In genomic region chr10:6794841-6795240, GRCh38 we compare ENCODE assay signal across 7 cellular contexts.
A peak's percentile ranks its signal among the peaks of the same experiment; 100 is the strongest.
DNase-seq lines count a peak whose midpoint lies in the region; ATAC-seq, FAIRE-seq and TF ChIP-seq lines count a peak whose summit lies in the region.
"Not testable (repeated sequence)": the region's sequence is repeated elsewhere in the genome, so short reads cannot be mapped to it uniquely, and the experiment has no call there.

No MANE protein-coding gene starts in this region.

- POLR2A ChIA-PET in A549 (lab: Yijun Ruan, JAX); HCT116 (lab: Charles Lee): not testable (repeated sequence)

- not testable (repeated sequence) for H3K79me2 ChIP-seq in HCT116 (ENCODE audit: insufficient read depth, low read length); mammary epithelial cell (ENCODE audit: insufficient read depth, low read length); neural progenitor cell (ENCODE audit: low read depth)

- in situ Hi-C loops in mammary epithelial cell (cut with MboI; ENCODE audit: low sequenced_read_pairs in 2 of 2) = not testable (repeated sequence)

- TF ChIP-seq RAD21 in A549 (conservative IDR thresholded peaks at IDR 0.05 in 1 of 2, IDR thresholded peaks at IDR 0.05 in 1 of 2); HCT116 (IDR thresholded peaks at IDR 0.05; ENCODE audit: low read depth): not testable (repeated sequence)

- not testable (repeated sequence) for H3F3A ChIP-seq in neural progenitor cell (ENCODE audit: low read depth)

- not testable (repeated sequence) for DNase-seq in A549 (ENCODE audit: low read depth in 1 of 2, low spot score in 1 of 2); HCT116 (ENCODE audit: low read depth, low spot score); neural progenitor cell (ENCODE audit: low spot score)
- DNase-seq in NCI-H82 (lab: John Stamatoyannopoulos, UW) = peak; percentile 10
- DNase-seq in mammary epithelial cell = peak; percentile 41
- DNase-seq in esophagus muscularis mucosa (ENCODE audit: extremely low spot score) = peak; percentile 8

- dilution Hi-C loops in mammary epithelial cell (cut with HindIII; ENCODE audit: low sequenced_read_pairs) = not testable (repeated sequence)

- WGBS in A549 (ENCODE audit: missing lambda C conversion rate) = 86% methylated on average over 5 of the region's 10 CpGs
- WGBS in mammary epithelial cell (ENCODE audit: low coverage, missing lambda C conversion rate) = 2% methylated on average over 4 of the region's 10 CpGs
- 62% methylated on average over 5 of the region's 10 CpGs for WGBS in esophagus muscularis mucosa

- TF ChIP-seq POLR2A in A549 (IDR thresholded peaks at IDR 0.05; ENCODE audit: low read length); HCT116 (IDR thresholded peaks at IDR 0.05; ENCODE audit: borderline replicate concordance, extremely low read depth, insufficient read depth, insufficient read length); esophagus muscularis mucosa (IDR thresholded peaks at IDR 0.05; ENCODE audit: low read depth): not testable (repeated sequence)

- RAD21 ChIA-PET in HCT116 (lab: Charles Lee; ENCODE audit: low non-redundant PET in 1 of 2, low total read pairs in 2 of 2, uncharacterized antibody in 2 of 2, unreplicated experiment in 2 of 2) = not testable (repeated sequence)

- H3K9me3 Mint-ChIP-seq in neural progenitor cell = not testable (repeated sequence)

- H3K27ac Mint-ChIP-seq in neural progenitor cell = not testable (repeated sequence)

- peaks cover 20% of the 10 kb centered on the region for H3K27me3 ChIP-seq in HCT116 (ENCODE audit: insufficient read depth, low read length)
- not testable (repeated sequence) for H3K27me3 ChIP-seq in mammary epithelial cell (ENCODE audit: insufficient read depth, low read length); esophagus muscularis mucosa; neural progenitor cell

- BruUV-seq in HCT116 (replicated peaks; lab: Mats Ljungman, UMichigan); mammary epithelial cell (replicated peaks; lab: Mats Ljungman, UMichigan): not testable (repeated sequence)

- not testable (repeated sequence) for H3K9me3 ChIP-seq in A549; HCT116 (ENCODE audit: control insufficient read depth in 1 of 2, insufficient read depth in 1 of 2, low read depth in 1 of 2, low read length in 2 of 2); mammary epithelial cell (replicated peaks; ENCODE audit: insufficient read depth, low read length); esophagus muscularis mucosa; iPS-18c (ENCODE audit: control insufficient read depth, insufficient read depth, low read length); neural progenitor cell (ENCODE audit: low read depth)

- ATAC-seq in A549, HCT116: not testable (repeated sequence)

- not testable (repeated sequence) for H3K4me1 ChIP-seq in A549; HCT116 (ENCODE audit: control insufficient read depth in 1 of 2, insufficient read depth in 2 of 2, low read length in 2 of 2); mammary epithelial cell (ENCODE audit: insufficient read depth, low read length); esophagus muscularis mucosa; neural progenitor cell

- not testable (repeated sequence) for TF ChIP-seq CTCF in A549 (IDR thresholded peaks at IDR 0.05); HCT116 (IDR thresholded peaks at IDR 0.05 in 2 of 3, conservative IDR thresholded peaks at IDR 0.05 in 1 of 3; ENCODE audit: borderline replicate concordance in 1 of 3, insufficient read depth in 1 of 3, low read depth in 2 of 3, low read length in 2 of 3); mammary epithelial cell (conservative IDR thresholded peaks at IDR 0.05 in 1 of 2, IDR thresholded peaks at IDR 0.05 in 1 of 2; ENCODE audit: extremely low read depth in 1 of 2, insufficient read depth in 1 of 2, low read depth in 1 of 2, low read length in 2 of 2); esophagus muscularis mucosa (IDR thresholded peaks at IDR 0.05); neural progenitor cell (IDR thresholded peaks at IDR 0.05)

- H3K36me3 Mint-ChIP-seq in neural progenitor cell = not testable (repeated sequence)

- CTCF ChIA-PET in A549 (lab: Yijun Ruan, JAX) = interaction anchor here (0.6 to 1.3 kb wide), 2 partner anchors 8 to 725 kb away, joined by 3 to 7 read pairs; no protein-coding TSS in a partner anchor
- CTCF ChIA-PET in HCT116 (lab: Charles Lee); mammary epithelial cell (lab: Charles Lee; ENCODE audit: low non-redundant PET): not testable (repeated sequence)

- intact Hi-C loops in HCT116 (cut with micrococcal nuclease); mammary epithelial cell (cut with micrococcal nuclease); esophagus muscularis mucosa (cut with DNase I): not testable (repeated sequence)

- H3K36me3 ChIP-seq in HCT116 (ENCODE audit: control insufficient read depth in 1 of 2, insufficient read depth in 2 of 2, low read length in 2 of 2); mammary epithelial cell (ENCODE audit: insufficient read depth, low read length); esophagus muscularis mucosa; neural progenitor cell: not testable (repeated sequence)

- H4K20me1 ChIP-seq in HCT116 (ENCODE audit: insufficient read depth); mammary epithelial cell (ENCODE audit: insufficient read depth, low read length); neural progenitor cell (ENCODE audit: low read depth): not testable (repeated sequence)

- H3K4me1 Mint-ChIP-seq in neural progenitor cell = not testable (repeated sequence)

- H3K4me3 ChIP-seq in A549; HCT116 (replicated peaks in 1 of 2; ENCODE audit: low read depth in 1 of 2, low read length in 2 of 2); esophagus muscularis mucosa; neural progenitor cell: not testable (repeated sequence)
- H3K4me3 ChIP-seq in mammary epithelial cell (replicated peaks in 1 of 3; ENCODE audit: insufficient read depth in 1 of 3, low read depth in 2 of 3, low read length in 3 of 3) (peak overlapping the region; percentile 7 to 32 (median 18)), iPS-18c (ENCODE audit: insufficient read depth, low read depth, low read length) (peak overlapping the region; percentile 24; the same call in 1 of the 2 replicates)

- peak; percentile 59 for FAIRE-seq in A549 (lab: Jason Lieb, UNC)

- TF ChIP-seq EP300 in A549 (IDR thresholded peaks at IDR 0.05); esophagus muscularis mucosa (IDR thresholded peaks at IDR 0.05): not testable (repeated sequence)

- H3K27ac ChIP-seq in A549; HCT116 (ENCODE audit: low read depth, low read length); esophagus muscularis mucosa (replicated peaks in 1 of 4); neural progenitor cell: not testable (repeated sequence)
- peak overlapping the region; percentile 62 for H3K27ac ChIP-seq in mammary epithelial cell (ENCODE audit: insufficient read depth, low read depth, low read length)

- not testable (repeated sequence) for H3K27me3 Mint-ChIP-seq in neural progenitor cell (ENCODE audit: insufficient read depth, low read depth)

- H3K9me2 ChIP-seq in HCT116 (ENCODE audit: insufficient read depth) = not testable (repeated sequence)

- not testable (repeated sequence) for H3K9ac ChIP-seq in HCT116 (ENCODE audit: low read length); neural progenitor cell
- H3K9ac ChIP-seq in mammary epithelial cell (ENCODE audit: insufficient read depth, low read length) = peak overlapping the region; percentile 12

- H2AFZ ChIP-seq in HCT116 (ENCODE audit: low read depth, low read length, poor library complexity, severe bottlenecking) = peak overlapping the region; percentile 9
- peak overlapping the region; percentile 84 for H2AFZ ChIP-seq in mammary epithelial cell (ENCODE audit: low read depth, low read length)
- H2AFZ ChIP-seq in neural progenitor cell (replicated peaks) = peak overlapping the region; percentile 89

- H3K4me3 Mint-ChIP-seq in neural progenitor cell = not testable (repeated sequence)

- not testable (repeated sequence) for H3K4me2 ChIP-seq in A549; HCT116 (ENCODE audit: low read length); neural progenitor cell
- H3K4me2 ChIP-seq in mammary epithelial cell (ENCODE audit: insufficient read depth, low read depth, low read length) = peak overlapping the region; percentile 77

Comparison
In these comparisons a context has a peak if more than half of its experiments do, and no peak if none do; other contexts are left out.
1. H2AFZ ChIP-seq: peak in every context shown above with its lines; median percentile 89 in neural progenitor cell; 84 in mammary epithelial cell; 9 in HCT116.